In genomic region chr2:48529189-48529588, GRCh38 we compare ENCODE assay signal across 10 cellular contexts. TPM values are rescaled to one million over a fixed set of nuclear protein-coding genes. Genes with fewer than 3 reads are reported as not detected.
DNase-seq lines count a peak whose midpoint lies in the region; ATAC-seq and TF ChIP-seq lines count a peak whose summit lies in the region.
"Had no signal": no experiment of that assay in that cellular context is flagged by ENCODE, and none has a peak within 500 bp of the region (broad histone marks: within the 10 kb centered on the region; RNA-seq: fewer than 3 reads in every experiment).

No MANE protein-coding gene starts in this region.

- no peaks in the 10 kb centered on the region for H3K9me3 ChIP-seq in upper lobe of right lung
- H3K9me3 ChIP-seq: body of pancreas had no signal

- H3K4me3 ChIP-seq in upper lobe of right lung = peak overlapping the region; percentile 1

- peaks cover 25% of the 10 kb centered on the region for H3K27me3 Mint-ChIP-seq in activated naive CD4-positive, alpha-beta T cell treated with anti-CD3 and anti-CD28 coated beads, Interleukin-2, amount 10 ng/mL, durations not matched to agents 7 days and 5 days
- no peaks in the 10 kb centered on the region for H3K27me3 Mint-ChIP-seq in T-cell

- ATAC-seq in T-cell (replicated peaks in 1 of 4) (no peak), upper lobe of right lung (peak; percentile 42)

- no peaks in the 10 kb centered on the region for H3K9me3 Mint-ChIP-seq in activated naive CD4-positive, alpha-beta T cell treated with anti-CD3 and anti-CD28 coated beads, Interleukin-2, amount 10 ng/mL, durations not matched to agents 7 days and 5 days
- no peaks in the 10 kb centered on the region for H3K9me3 Mint-ChIP-seq in T-cell

- intact Hi-C loops in upper lobe of right lung (cut with DNase I) = no loop called here

- TF ChIP-seq CTCF in upper lobe of right lung (IDR thresholded peaks at IDR 0.05) (no peak), RWPE1 (conservative IDR thresholded peaks at IDR 0.05; ENCODE audit: low read depth) (no peak)

- no peaks in the 10 kb centered on the region for H3K27me3 ChIP-seq in upper lobe of right lung
- H3K27me3 ChIP-seq: body of pancreas had no signal

- POLR2A ChIA-PET in T-cell (lab: Charles Lee) = no interaction called here
- POLR2A ChIA-PET in RWPE1 (lab: Yijun Ruan, JAX; ENCODE audit: low non-redundant PET) = no interaction called here

- no peak for DNase-seq in activated naive CD4-positive, alpha-beta T cell treated with anti-CD3 and anti-CD28 coated beads, Interleukin-2, amount 10 ng/mL, durations not matched to agents 7 days and 5 days
- DNase-seq in activated naive CD4-positive, alpha-beta T cell treated with Interleukin-2 at 50 U/mL for 16 hours = no peak
- DNase-seq in T-cell = no peak
- peak; percentile 76 for DNase-seq in left kidney (ENCODE audit: low read depth, low spot score)
- no peak for DNase-seq in upper lobe of right lung
- DNase-seq in RWPE1 (ENCODE audit: low spot score) = no peak
- DNase-seq in stimulated activated naive CD4-positive, alpha-beta T cell treated with Interleukin-2 at 50 U/mL for 16 hours (lab: John Stamatoyannopoulos, UW) = no peak
- DNase-seq in AG08396 (ENCODE audit: low spot score) = no peak

- H3K27ac ChIP-seq in upper lobe of right lung = peak overlapping the region; percentile 42
- no peak overlapping the region for H3K27ac ChIP-seq in RWPE1
- H3K27ac ChIP-seq: body of pancreas, KMS-11 had no signal

- peak overlapping the region; percentile 75 for H3K4me3 Mint-ChIP-seq in activated naive CD4-positive, alpha-beta T cell treated with anti-CD3 and anti-CD28 coated beads, Interleukin-2, amount 10 ng/mL, durations not matched to agents 7 days and 5 days
- H3K4me3 Mint-ChIP-seq in T-cell = peak overlapping the region; percentile 61 to 93 (median 78)

- H3K27ac Mint-ChIP-seq in activated naive CD4-positive, alpha-beta T cell treated with anti-CD3 and anti-CD28 coated beads, Interleukin-2, amount 10 ng/mL, durations not matched to agents 7 days and 5 days = no peak overlapping the region
- H3K27ac Mint-ChIP-seq in T-cell = no peak overlapping the region

- peaks cover 10% of the 10 kb centered on the region for H3K36me3 Mint-ChIP-seq in activated naive CD4-positive, alpha-beta T cell treated with anti-CD3 and anti-CD28 coated beads, Interleukin-2, amount 10 ng/mL, durations not matched to agents 7 days and 5 days
- H3K36me3 Mint-ChIP-seq in T-cell = peaks cover 10% of the 10 kb centered on the region

- peaks cover 13% of the 10 kb centered on the region for H3K4me1 Mint-ChIP-seq in activated naive CD4-positive, alpha-beta T cell treated with anti-CD3 and anti-CD28 coated beads, Interleukin-2, amount 10 ng/mL, durations not matched to agents 7 days and 5 days
- peaks cover 15 to 22% (median 20%) of the 10 kb centered on the region in 3 donors for H3K4me1 Mint-ChIP-seq in T-cell

- H3K4me1 ChIP-seq in upper lobe of right lung = peaks cover 12% of the 10 kb centered on the region

- CTCF ChIA-PET in activated naive CD4-positive, alpha-beta T cell treated with anti-CD3 and anti-CD28 coated beads, Interleukin-2, amount 10 ng/mL, durations not matched to agents 7 days and 5 days (lab: Charles Lee) = no interaction called here
- CTCF ChIA-PET in T-cell (lab: Charles Lee) (no interaction called here), RWPE1 (lab: Yijun Ruan, JAX) (interaction anchor here (0.7 kb wide), 1 partner anchor 1507 kb away, joined by 3 read pairs; no protein-coding TSS in a partner anchor)

- H3K36me3 ChIP-seq in upper lobe of right lung = no peaks in the 10 kb centered on the region

RNA-seq across cellular contexts. Expression of gene STON1, which starts 0.8 kb away (rescaled TPM):
- 1 to 10 TPM; 2.5 to 3.8 (median 2.6) TPM for total RNA-seq in T-cell
- total RNA-seq in upper lobe of right lung = 35.2 TPM
